Comparison of ENCODE assay signal across 8 cellular contexts in the genomic region with DNA sequence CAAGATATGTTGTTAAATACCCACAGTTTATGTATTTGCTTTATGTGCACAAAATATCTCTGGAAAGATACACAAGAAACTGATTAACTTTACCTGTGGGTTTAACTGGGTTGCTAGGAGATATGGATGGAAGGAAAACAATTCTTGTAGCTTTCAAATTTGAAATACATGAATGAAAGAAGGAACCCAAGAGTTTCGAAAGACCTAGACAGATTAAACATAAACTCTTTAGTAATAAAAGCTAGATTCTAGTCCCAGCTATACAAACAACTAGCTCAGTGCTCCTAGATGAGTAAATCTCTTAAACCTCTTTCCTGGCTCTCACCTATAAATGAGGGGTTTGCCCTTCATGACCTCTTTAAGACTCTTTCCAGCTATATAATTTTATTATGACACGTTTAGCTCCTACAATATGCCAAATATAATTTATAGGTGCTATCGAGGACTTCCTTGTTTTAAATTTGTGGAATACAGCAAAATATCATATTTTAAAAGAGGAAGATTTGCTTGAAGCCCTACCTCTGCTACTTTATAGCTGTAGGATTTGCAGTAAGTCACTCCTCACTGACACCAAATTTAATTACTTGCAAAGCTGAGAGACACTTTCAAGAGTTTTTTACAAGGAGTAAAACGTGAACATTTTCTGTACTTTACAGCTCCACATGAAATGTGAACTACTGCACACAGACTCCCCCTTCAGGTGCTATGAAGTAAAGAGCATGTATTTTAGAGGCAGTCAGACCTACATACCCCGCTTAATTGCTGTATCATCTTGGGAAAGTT. TPM values are rescaled to one million over a fixed set of nuclear protein-coding genes. Genes with fewer than 3 reads are reported as not detected.
DNase-seq lines count a peak whose midpoint lies in the region; ATAC-seq, FAIRE-seq and TF ChIP-seq lines count a peak whose summit lies in the region.

No MANE protein-coding gene starts in this region.

- H3K4me3 Mint-ChIP-seq in naive B cell: peak overlapping the region in 1 of 8 donors; percentile 33

- no peaks in the 10 kb centered on the region for H3K27me3 Mint-ChIP-seq in naive B cell

- ATAC-seq in HG03060 (IDR thresholded peaks at IDR 0.05; ENCODE audit: low read depth, unreplicated experiment): peak; percentile 40
- peak; percentile 59 to 63 for ATAC-seq in naive B cell (ENCODE audit: low read depth in 2 of 2)

- no peaks in the 10 kb centered on the region for H3K9me3 Mint-ChIP-seq in naive B cell

- peak; percentile 88 for FAIRE-seq in GM12892 (lab: Jason Lieb, UNC)

- no peaks in the 10 kb centered on the region for H3K36me3 Mint-ChIP-seq in naive B cell

- H3K4me1 Mint-ChIP-seq in naive B cell: peaks cover 0 to 40% (median 27%) of the 10 kb centered on the region in 3 donors

- DNase-seq in ACHN: peak; percentile 58
- DNase-seq in GM12892 (ENCODE audit: insufficient read length): no peak
- DNase-seq in NCI-H82 treated with DMSO at 0.1 percent for 48 hours (lab: John Stamatoyannopoulos, UW; ENCODE audit: unreplicated experiment): peak; percentile 26
- DNase-seq in dermis blood vessel endothelial cell: peak; percentile 67
- no peak for DNase-seq in naive B cell
- no peak for DNase-seq in stimulated activated CD4-positive, alpha-beta T cell treated with anti-CD3 and anti-CD28 coated beads, Interleukin-2, amount 100 ng/mL, for 24 hours
- DNase-seq in GM19238 (ENCODE audit: insufficient read length, low spot score): no peak

- in situ Hi-C loops in ACHN (cut with HindIII; ENCODE audit: low pct_ligation_motif_present, low pct_unique_long_range_greater_than_20kb, low sequenced_read_pairs): no loop called here

- peak overlapping the region in 1 of 6 donors; percentile 36 for H3K27ac Mint-ChIP-seq in naive B cell

- no peak for TF ChIP-seq POLR2A in GM12892 (IDR thresholded peaks at IDR 0.05; ENCODE audit: low read depth, low read length)

RNA-seq across cellular contexts. Expression of a gene that starts 50.7 kb away (rescaled TPM):
- 38.0 TPM for polyA plus RNA-seq in GM12892 (2012; ENCODE audit: missing spikeins)
- total RNA-seq in dermis blood vessel endothelial cell: 112 and 173 TPM in 2 replicates
- 100 to 1,000 TPM in 4 of 6 donors, 10 to 100 TPM in 2; 95.9 to 155 (median 118) TPM for polyA plus RNA-seq in naive B cell (ENCODE audit: low read depth in 6 of 6)

Comparison
In these comparisons a context has a peak if more than half of its experiments do, and no peak if none do; other contexts are left out.
1. DNase-seq: peak in ACHN (single experiment), NCI-H82 treated with DMSO at 0.1 percent for 48 hours (single experiment) and dermis blood vessel endothelial cell (single experiment); none in GM12892 (single experiment), naive B cell (single experiment), stimulated activated CD4-positive, alpha-beta T cell treated with anti-CD3 and anti-CD28 coated beads, Interleukin-2, amount 100 ng/mL, for 24 hours (0 of 2) and GM19238 (single experiment).